In the genomic region with DNA sequence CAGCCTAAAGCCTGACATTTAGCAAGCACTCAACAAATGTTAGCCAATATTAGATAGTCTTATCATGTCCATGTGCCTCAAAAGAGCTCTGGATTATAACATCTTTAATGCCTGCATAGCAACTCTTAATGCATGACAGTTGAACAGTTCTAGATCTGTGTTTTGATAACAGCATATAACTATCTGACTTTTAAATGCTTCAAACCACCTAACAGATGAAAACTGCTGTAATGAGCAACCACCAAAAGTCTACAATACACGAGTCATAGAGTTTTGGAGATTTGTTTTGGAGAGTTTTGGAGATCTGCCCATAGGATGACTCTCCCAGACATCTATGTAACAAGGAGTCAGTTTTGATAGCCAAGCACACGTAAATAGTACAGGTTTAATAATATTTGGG, we compare ENCODE assay signal across 13 cellular contexts.
DNase-seq lines count a peak whose midpoint lies in the region; ATAC-seq and TF ChIP-seq lines count a peak whose summit lies in the region.
"Had no signal": no experiment of that assay in that cellular context is flagged by ENCODE, and none has a peak within 500 bp of the region (broad histone marks: within the 10 kb centered on the region; RNA-seq: fewer than 3 reads in every experiment).

No MANE protein-coding gene starts in this region.

- peaks cover 31% of the 10 kb centered on the region for H3K4me1 ChIP-seq in SJSA1 (replicated peaks)
- peaks cover 4% of the 10 kb centered on the region for H3K4me1 ChIP-seq in fibroblast of lung (ENCODE audit: control insufficient read depth, extremely low read depth, insufficient read depth, low read length)
- H3K4me1 ChIP-seq in PC-9 (replicated peaks; ENCODE audit: insufficient read depth): peaks cover 16% of the 10 kb centered on the region
- H3K4me1 ChIP-seq: lower lobe of right lung had no signal

- H3K4me3 ChIP-seq in SJSA1 (no peak overlapping the region), fibroblast of lung (replicated peaks in 1 of 4; ENCODE audit: control extremely low read depth in 1 of 4, insufficient read depth in 1 of 4, low read depth in 3 of 4, low read length in 4 of 4) (no peak overlapping the region), PC-9 (no peak overlapping the region)
- H3K4me3 ChIP-seq: lower lobe of right lung had no signal

- TF ChIP-seq CTCF in fibroblast of lung (conservative IDR thresholded peaks at IDR 0.05 in 1 of 2, IDR thresholded peaks at IDR 0.05 in 1 of 2; ENCODE audit: low read depth in 1 of 2, low read length in 2 of 2) (no peak), PC-9 (conservative IDR thresholded peaks at IDR 0.05) (no peak)

- H3K36me3 ChIP-seq in SJSA1: no peaks in the 10 kb centered on the region
- H3K36me3 ChIP-seq in fibroblast of lung (ENCODE audit: control insufficient read depth, insufficient read depth, low read length): no peaks in the 10 kb centered on the region
- H3K36me3 ChIP-seq in PC-9 (ENCODE audit: low read depth): no peaks in the 10 kb centered on the region
- H3K36me3 ChIP-seq: lower lobe of right lung had no signal

- DNase-seq in GM04503 (ENCODE audit: low read depth) (peak; percentile 59), SJSA1 (ENCODE audit: low read depth in 1 of 2, low spot score in 2 of 2) (peak in 1 of 2 experiments; percentile 84), fibroblast of lung (ENCODE audit: low read depth in 2 of 2) (peak; percentile 69 to 79), renal cortical epithelial cell (ENCODE audit: low read depth) (peak; percentile 25), NCI-H146 (lab: John Stamatoyannopoulos, UW) (no peak), PC-9 (no peak)
- no peak for DNase-seq in activated CD4-positive, alpha-beta T cell treated with anti-CD3 and anti-CD28 coated beads for 1 hour
- DNase-seq: lower lobe of right lung; nephron progenitor cell; stimulated activated CD4-positive, alpha-beta T cell treated with anti-CD3 and anti-CD28 coated beads, Interleukin-2, amount 100 ng/mL, for 48 hours; trophoblast cell had no signal

- H3K79me2 ChIP-seq in fibroblast of lung (ENCODE audit: control insufficient read depth, insufficient read depth, low read length) (no peaks in the 10 kb centered on the region), PC-9 (ENCODE audit: low read depth) (no peaks in the 10 kb centered on the region)

- H3F3A ChIP-seq in PC-9 (ENCODE audit: insufficient read depth, low read depth): peaks cover 2% of the 10 kb centered on the region; the same call in 1 of the 2 replicates

- H2AFZ ChIP-seq in fibroblast of lung (ENCODE audit: low read length) (no peak overlapping the region), PC-9 (no peak overlapping the region)

- H3K9me3 ChIP-seq in SJSA1 (replicated peaks) (no peaks in the 10 kb centered on the region), fibroblast of lung (ENCODE audit: control insufficient read depth, insufficient read depth, low read depth, low read length) (no peaks in the 10 kb centered on the region), PC-9 (ENCODE audit: insufficient read depth, low read depth) (no peaks in the 10 kb centered on the region; the same call in 1 of the 2 replicates)
- H3K9me3 ChIP-seq: lower lobe of right lung had no signal

- no peak overlapping the region for H3K9ac ChIP-seq in fibroblast of lung (ENCODE audit: insufficient read depth, low read length)

- BruUV-seq in PC-9 (replicated peaks; lab: Mats Ljungman, UMichigan): no TSS peak

- no peaks in the 10 kb centered on the region for H4K20me1 ChIP-seq in fibroblast of lung (ENCODE audit: control insufficient read depth, extremely low read depth, insufficient read depth, low read length)
- no peaks in the 10 kb centered on the region for H4K20me1 ChIP-seq in PC-9 (ENCODE audit: insufficient read depth)

- intact Hi-C loops in PC-9 (cut with micrococcal nuclease; ENCODE audit: unreplicated experiment): loop anchor here (10.0 kb wide), 1 partner anchor 175 kb away; no protein-coding TSS in a partner anchor

- H3K4me2 ChIP-seq in fibroblast of lung (ENCODE audit: extremely low read depth, insufficient read depth, low read length) (peak overlapping the region; percentile 19), PC-9 (no peak overlapping the region)

- no peak for ATAC-seq in HG03432 (IDR thresholded peaks at IDR 0.05; ENCODE audit: unreplicated experiment)
- ATAC-seq: lower lobe of right lung had no signal

- H3K27me3 ChIP-seq in SJSA1 (replicated peaks) (no peaks in the 10 kb centered on the region), fibroblast of lung (ENCODE audit: control insufficient read depth, insufficient read depth, low read length) (no peaks in the 10 kb centered on the region), PC-9 (ENCODE audit: insufficient read depth, low read depth) (no peaks in the 10 kb centered on the region)

- CTCF ChIA-PET in PC-9 (lab: Charles Lee): no interaction called here

- peak overlapping the region; percentile 39 for H3K27ac ChIP-seq in SJSA1
- H3K27ac ChIP-seq in fibroblast of lung (ENCODE audit: insufficient read depth, low read length): no peak overlapping the region
- H3K27ac ChIP-seq in PC-9: no peak overlapping the region
- H3K27ac ChIP-seq: lower lobe of right lung, VCaP had no signal

- no peaks in the 10 kb centered on the region for H3K9me2 ChIP-seq in PC-9 (ENCODE audit: insufficient read depth)

- POLR2A ChIA-PET in PC-9 (lab: Charles Lee; ENCODE audit: unreplicated experiment): no interaction called here

Comparison
In these comparisons a context has a peak if more than half of its experiments do, and no peak if none do; other contexts are left out.
1. DNase-seq: peak in GM04503 (single experiment), fibroblast of lung (2 of 2) and renal cortical epithelial cell (single experiment); none in NCI-H146 (single experiment), PC-9 (0 of 2) and activated CD4-positive, alpha-beta T cell treated with anti-CD3 and anti-CD28 coated beads for 1 hour (single experiment).